ENCODE assay signal across 16 cellular contexts in genomic region chr7:158097106-158097505, GRCh38.
DNase-seq lines count a peak whose midpoint lies in the region; ATAC-seq and TF ChIP-seq lines count a peak whose summit lies in the region.
"Had no signal": no experiment of that assay in that cellular context is flagged by ENCODE, and none has a peak within 500 bp of the region (broad histone marks: within the 10 kb centered on the region; RNA-seq: fewer than 3 reads in every experiment).

No MANE protein-coding gene starts in this region.

- peak; percentile 50 for DNase-seq in right atrium auricular region (ENCODE audit: low spot score)
- no peak for DNase-seq in right cardiac atrium
- DNase-seq in left lobe of liver (ENCODE audit: low spot score), result peak; percentile 36
- no peak for DNase-seq in neuronal stem cell (ENCODE audit: low spot score)
- DNase-seq in type B pancreatic cell (ENCODE audit: extremely low spot score, unreplicated experiment), result peak; percentile 59
- DNase-seq in activated CD4-positive, alpha-beta T cell treated with anti-CD3 and anti-CD28 coated beads for 36 hours, result no peak
- DNase-seq: ACHN; Calu3; CD4-positive, CD25-positive, alpha-beta regulatory T cell; DMS79 had no signal

- H3K4ac ChIP-seq in neuronal stem cell (ENCODE audit: low read length), result no peak overlapping the region

- H4K8ac ChIP-seq in neuronal stem cell (ENCODE audit: low read depth, low read length), result no peak overlapping the region

- no peak overlapping the region for H2AK5ac ChIP-seq in neuronal stem cell (ENCODE audit: low read depth, low read length)

- no peak overlapping the region for H2BK120ac ChIP-seq in neuronal stem cell (ENCODE audit: low read depth, low read length)

- TF ChIP-seq CTCF in right atrium auricular region (IDR thresholded peaks at IDR 0.05) (no peak), type B pancreatic cell (conservative IDR thresholded peaks at IDR 0.05) (no peak)

- H3K27me3 ChIP-seq in right atrium auricular region, result no peaks in the 10 kb centered on the region
- H3K27me3 ChIP-seq in right cardiac atrium (ENCODE audit: control insufficient read depth, insufficient read depth), result no peaks in the 10 kb centered on the region
- H3K27me3 ChIP-seq in neuronal stem cell (ENCODE audit: control insufficient read depth in 3 of 3, insufficient read depth in 3 of 3, low read depth in 1 of 3, low read length in 3 of 3), result peaks cover 0 to 6% (median 0%) of the 10 kb centered on the region in 3 experiments
- H3K27me3 ChIP-seq: BLaER1 treated with 17β-estradiol and CSF1 and Interleukin-3, amounts not matched to agents 10 nM and 100 nM had no signal

- CTCF ChIA-PET in activated CD4-positive, alpha-beta T cell treated with anti-CD3 and anti-CD28 coated beads for 36 hours (lab: Charles Lee), result no interaction called here

- no peak overlapping the region for H3K14ac ChIP-seq in neuronal stem cell (ENCODE audit: low read length)

- H3K4me3 ChIP-seq in right atrium auricular region, result no peak overlapping the region
- no peak overlapping the region for H3K4me3 ChIP-seq in right cardiac atrium (ENCODE audit: low read length)
- no peak overlapping the region for H3K4me3 ChIP-seq in neuronal stem cell (ENCODE audit: low read length in 2 of 2)
- H3K4me3 ChIP-seq: BLaER1 treated with 17β-estradiol and CSF1 and Interleukin-3, amounts not matched to agents 10 nM and 100 nM; GM12878; GM23338 had no signal

- intact Hi-C loops in right cardiac atrium (cut with DNase I), result no loop called here
- intact Hi-C loops in activated CD4-positive, alpha-beta T cell treated with anti-CD3 and anti-CD28 coated beads for 36 hours (cut with DNase I, micrococcal nuclease), result no loop called here

- no peak overlapping the region for H3K27ac Mint-ChIP-seq in type B pancreatic cell
- no peak overlapping the region for H3K27ac Mint-ChIP-seq in activated CD4-positive, alpha-beta T cell treated with anti-CD3 and anti-CD28 coated beads for 36 hours
- H3K27ac Mint-ChIP-seq: CD4-positive, CD25-positive, alpha-beta regulatory T cell; GM23338 had no signal

- no peak overlapping the region for H3K4me3 Mint-ChIP-seq in type B pancreatic cell
- H3K4me3 Mint-ChIP-seq in activated CD4-positive, alpha-beta T cell treated with anti-CD3 and anti-CD28 coated beads for 36 hours, result no peak overlapping the region
- H3K4me3 Mint-ChIP-seq: CD4-positive, CD25-positive, alpha-beta regulatory T cell; GM23338 had no signal

- no peaks in the 10 kb centered on the region for H3K9me3 Mint-ChIP-seq in type B pancreatic cell
- no peaks in the 10 kb centered on the region for H3K9me3 Mint-ChIP-seq in activated CD4-positive, alpha-beta T cell treated with anti-CD3 and anti-CD28 coated beads for 36 hours (ENCODE audit: low read depth)

- H3K27ac ChIP-seq in right atrium auricular region (no peak overlapping the region), right cardiac atrium (ENCODE audit: low read length) (no peak overlapping the region), neuronal stem cell (replicated peaks; ENCODE audit: low read length) (no peak overlapping the region)
- H3K27ac ChIP-seq: BLaER1 treated with 17β-estradiol and CSF1 and Interleukin-3, amounts not matched to agents 10 nM and 100 nM; HL-60 had no signal

- H3K4me1 ChIP-seq in right atrium auricular region (no peaks in the 10 kb centered on the region), right cardiac atrium (ENCODE audit: control insufficient read depth, insufficient read depth, low read length) (no peaks in the 10 kb centered on the region), neuronal stem cell (ENCODE audit: control insufficient read depth in 2 of 2, insufficient read depth in 1 of 2, low read depth in 1 of 2, low read length in 2 of 2) (no peaks in the 10 kb centered on the region)

- H3K79me1 ChIP-seq in neuronal stem cell (ENCODE audit: low read depth, low read length), result no peaks in the 10 kb centered on the region

- H3K36me3 Mint-ChIP-seq in type B pancreatic cell, result no peaks in the 10 kb centered on the region
- H3K36me3 Mint-ChIP-seq in activated CD4-positive, alpha-beta T cell treated with anti-CD3 and anti-CD28 coated beads for 36 hours (ENCODE audit: low read depth), result no peaks in the 10 kb centered on the region
- H3K36me3 Mint-ChIP-seq: CD4-positive, CD25-positive, alpha-beta regulatory T cell had no signal

- H3K9ac ChIP-seq in neuronal stem cell (ENCODE audit: low read depth, low read length, poor library complexity), result no peak overlapping the region
- H3K9ac ChIP-seq: BLaER1 treated with 17β-estradiol and CSF1 and Interleukin-3, amounts not matched to agents 10 nM and 100 nM had no signal

- POLR2A ChIA-PET in activated CD4-positive, alpha-beta T cell treated with anti-CD3 and anti-CD28 coated beads for 36 hours (lab: Charles Lee), result no interaction called here

- ATAC-seq in right cardiac atrium (no peak), left lobe of liver (no peak), HG03469 (IDR thresholded peaks at IDR 0.05; ENCODE audit: unreplicated experiment) (no peak), HG02870 (IDR thresholded peaks at IDR 0.05; ENCODE audit: unreplicated experiment) (no peak)
- no peak for ATAC-seq in activated CD4-positive, alpha-beta T cell treated with anti-CD3 and anti-CD28 coated beads for 36 hours
- ATAC-seq: GM12878, GM23338 had no signal

- H3K4me2 ChIP-seq in neuronal stem cell (ENCODE audit: insufficient read depth, low read length, poor library complexity, severe bottlenecking), result no peak overlapping the region
- H3K4me2 ChIP-seq: BLaER1 treated with 17β-estradiol and CSF1 and Interleukin-3, amounts not matched to agents 10 nM and 100 nM; GM23338 had no signal

- H2BK5ac ChIP-seq in neuronal stem cell (ENCODE audit: low read length), result no peak overlapping the region

- peaks cover 20% of the 10 kb centered on the region for H3K27me3 Mint-ChIP-seq in type B pancreatic cell
- H3K27me3 Mint-ChIP-seq in activated CD4-positive, alpha-beta T cell treated with anti-CD3 and anti-CD28 coated beads for 36 hours, result no peaks in the 10 kb centered on the region
- H3K27me3 Mint-ChIP-seq: CD4-positive, CD25-positive, alpha-beta regulatory T cell had no signal

- no peak overlapping the region for H2BK15ac ChIP-seq in neuronal stem cell (ENCODE audit: low read length)

- H3K36me3 ChIP-seq in right atrium auricular region (no peaks in the 10 kb centered on the region), neuronal stem cell (replicated peaks in 1 of 2; ENCODE audit: control insufficient read depth in 2 of 2, insufficient read depth in 2 of 2, low read length in 2 of 2) (no peaks in the 10 kb centered on the region)
- H3K36me3 ChIP-seq: BLaER1 treated with 17β-estradiol and CSF1 and Interleukin-3, amounts not matched to agents 10 nM and 100 nM had no signal

- peak overlapping the region; percentile 41 for H3K18ac ChIP-seq in neuronal stem cell (ENCODE audit: low read length)

- H2BK12ac ChIP-seq in neuronal stem cell (ENCODE audit: low read length), result no peak overlapping the region

- WGBS in right cardiac atrium, result 83% methylated on average over 14 of the region's 14 CpGs
- no CpG with 5 or more reads among the region's 14 CpGs for WGBS in neuronal stem cell (ENCODE audit: extremely low coverage in 2 of 2, insufficient read length in 2 of 2, insufficient replicate concordance in 1 of 2), 2 donors

- no peaks in the 10 kb centered on the region for H3K9me3 ChIP-seq in right atrium auricular region
- H3K9me3 ChIP-seq in right cardiac atrium (ENCODE audit: control insufficient read depth, low read length), result no peaks in the 10 kb centered on the region
- peaks cover 0 to 5% of the 10 kb centered on the region in 2 donors for H3K9me3 ChIP-seq in neuronal stem cell (replicated peaks in 1 of 2; ENCODE audit: control insufficient read depth in 2 of 2, insufficient read depth in 1 of 2, low read depth in 1 of 2, low read length in 2 of 2)
- H3K9me3 ChIP-seq: BLaER1 treated with 17β-estradiol and CSF1 and Interleukin-3, amounts not matched to agents 10 nM and 100 nM had no signal

- no peak overlapping the region for H3K23ac ChIP-seq in neuronal stem cell (ENCODE audit: low read depth, low read length, poor library complexity)

- H3K4me1 Mint-ChIP-seq in type B pancreatic cell (ENCODE audit: unreplicated experiment), result no peaks in the 10 kb centered on the region
- no peaks in the 10 kb centered on the region for H3K4me1 Mint-ChIP-seq in activated CD4-positive, alpha-beta T cell treated with anti-CD3 and anti-CD28 coated beads for 36 hours
- H3K4me1 Mint-ChIP-seq: GM23338 had no signal

- no peak overlapping the region for H2AFZ ChIP-seq in neuronal stem cell (ENCODE audit: low read length)
- H2AFZ ChIP-seq: GM23338 had no signal

- H4K91ac ChIP-seq in neuronal stem cell (ENCODE audit: low read depth, low read length, poor library complexity), result no peak overlapping the region

Comparison
In these comparisons a context has a peak if more than half of its experiments do, and no peak if none do; other contexts are left out.
1. DNase-seq: peak in right atrium auricular region (single experiment), left lobe of liver (single experiment) and type B pancreatic cell (single experiment); none in right cardiac atrium (0 of 3), neuronal stem cell (single experiment) and activated CD4-positive, alpha-beta T cell treated with anti-CD3 and anti-CD28 coated beads for 36 hours (single experiment).